Comparison of ENCODE assay signal across 22 cellular contexts in the genomic region with DNA sequence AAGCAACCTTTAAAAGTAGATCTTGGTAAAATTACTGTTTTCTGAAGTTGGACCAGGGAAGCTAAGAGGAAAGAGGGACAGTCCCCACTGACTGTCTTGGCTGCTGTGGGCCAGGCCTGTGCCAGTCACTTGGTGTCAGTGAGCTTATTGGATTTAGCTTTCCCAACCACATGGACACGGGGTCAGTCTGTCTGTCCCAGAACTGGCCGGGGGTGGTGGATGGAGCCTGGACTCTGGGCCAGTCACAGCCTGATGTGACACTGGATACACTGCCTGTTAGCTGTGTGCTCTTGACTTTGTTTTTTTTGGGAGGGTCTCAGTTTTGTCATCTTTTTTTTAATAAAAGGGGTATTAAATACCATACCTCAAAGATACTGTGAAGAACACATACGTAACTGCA.
DNase-seq lines count a peak whose midpoint lies in the region; ATAC-seq and TF ChIP-seq lines count a peak whose summit lies in the region.
"Had no signal": no experiment of that assay in that cellular context is flagged by ENCODE, and none has a peak within 500 bp of the region (broad histone marks: within the 10 kb centered on the region; RNA-seq: fewer than 3 reads in every experiment).

No MANE protein-coding gene starts in this region.

- CTCF ChIA-PET in activated B cell treated with CpG ODN at 0.5 μM for 24 hours (lab: Charles Lee): interaction anchor here (1.0 to 1.4 kb wide), 2 partner anchors 13 to 503 kb away, joined by 3 to 5 read pairs; no protein-coding TSS in a partner anchor

- H2BK120ac ChIP-seq in trophoblast cell (ENCODE audit: insufficient read depth, low read length, poor library complexity): no peak overlapping the region

- peak overlapping the region; percentile 61 for H4K8ac ChIP-seq in trophoblast cell (ENCODE audit: low read depth, low read length)

- no peak for ATAC-seq in activated B cell treated with CpG ODN at 0.5 μM for 24 hours (ENCODE audit: low read depth)
- peak in 5 of 8 donors; percentile 19 to 42 (median 38) for ATAC-seq in heart right ventricle
- ATAC-seq: PC-3 had no signal

- H3K27me3 Mint-ChIP-seq in activated B cell treated with CpG ODN at 0.5 μM for 24 hours: no peaks in the 10 kb centered on the region
- H3K27me3 Mint-ChIP-seq: progenitor cell of endocrine pancreas had no signal

- H3K9me3 Mint-ChIP-seq in activated B cell treated with CpG ODN at 0.5 μM for 24 hours: no peaks in the 10 kb centered on the region
- H3K9me3 Mint-ChIP-seq: T-helper 1 cell treated with Interleukin-12 subunit alpha and Interleukin-12 subunit beta and Interleukin-4 antibody, amounts not matched to agents 30 μg/mL and 1 μg/mL, for 36 hours had no signal

- no peak overlapping the region for H4K12ac ChIP-seq in trophoblast cell (ENCODE audit: low read depth, low read length)

- H3K14ac ChIP-seq in trophoblast cell (ENCODE audit: low read length): no peak overlapping the region

- no peak overlapping the region for H3K23ac ChIP-seq in trophoblast cell (ENCODE audit: low read length)

- intact Hi-C loops in activated B cell treated with CpG ODN at 0.5 μM for 24 hours (cut with micrococcal nuclease): no loop called here
- intact Hi-C loops in heart right ventricle (cut with DNase I): loop anchor here in 1 of 10 donors (10.0 kb wide), 1 partner anchor 99 kb away; a partner anchor contains a TSS

- H3K27me3 ChIP-seq in heart right ventricle: no peaks in the 10 kb centered on the region
- H3K27me3 ChIP-seq in trophoblast cell (ENCODE audit: insufficient read depth, low read length): no peaks in the 10 kb centered on the region
- no peaks in the 10 kb centered on the region for H3K27me3 ChIP-seq in suprapubic skin
- H3K27me3 ChIP-seq: SJCRH30 had no signal

- no peak overlapping the region for H2AK5ac ChIP-seq in trophoblast cell (ENCODE audit: low read length)

- H3K18ac ChIP-seq in trophoblast cell (ENCODE audit: low read length): peak overlapping the region; percentile 81

- H3K4me3 Mint-ChIP-seq in activated B cell treated with CpG ODN at 0.5 μM for 24 hours: no peak overlapping the region
- H3K4me3 Mint-ChIP-seq: nephron progenitor cell; T-helper 1 cell treated with Interleukin-12 subunit alpha and Interleukin-12 subunit beta and Interleukin-4 antibody, amounts not matched to agents 30 μg/mL and 1 μg/mL, for 36 hours had no signal

- H3K27ac ChIP-seq in heart right ventricle (peak overlapping the region in 3 of 10 donors; percentile 19 to 66 (median 21)), trophoblast cell (ENCODE audit: low read depth, low read length) (no peak overlapping the region), suprapubic skin (peak overlapping the region; percentile 11)
- H3K27ac ChIP-seq: SJCRH30 had no signal

- H3K36me3 ChIP-seq in heart right ventricle (no peaks in the 10 kb centered on the region), trophoblast cell (ENCODE audit: control insufficient read depth in 1 of 2, insufficient read depth in 2 of 2, low read length in 2 of 2) (no peaks in the 10 kb centered on the region), suprapubic skin (no peaks in the 10 kb centered on the region)
- H3K36me3 ChIP-seq: SJCRH30 had no signal

- no peak overlapping the region for H3K4me2 ChIP-seq in trophoblast cell (ENCODE audit: low read length)

- H3K4me1 Mint-ChIP-seq in activated B cell treated with CpG ODN at 0.5 μM for 24 hours: peaks cover 79% of the 10 kb centered on the region

- H3K4me3 ChIP-seq in heart right ventricle (no peak overlapping the region), trophoblast cell (ENCODE audit: low read depth, low read length) (no peak overlapping the region), suprapubic skin (no peak overlapping the region)
- H3K4me3 ChIP-seq: SJCRH30 had no signal

- peak overlapping the region; percentile 53 for H3K27ac Mint-ChIP-seq in activated B cell treated with CpG ODN at 0.5 μM for 24 hours
- H3K27ac Mint-ChIP-seq: nephron progenitor cell; progenitor cell of endocrine pancreas; T-helper 1 cell treated with Interleukin-12 subunit alpha and Interleukin-12 subunit beta and Interleukin-4 antibody, amounts not matched to agents 30 μg/mL and 1 μg/mL, for 36 hours had no signal

- no peak overlapping the region for H2BK5ac ChIP-seq in trophoblast cell (ENCODE audit: low read depth, low read length, poor library complexity)

- H3K79me2 ChIP-seq in trophoblast cell (ENCODE audit: control insufficient read depth, insufficient read depth, low read length, poor library complexity): peaks cover 2% of the 10 kb centered on the region

- TF ChIP-seq EP300 in suprapubic skin (IDR thresholded peaks at IDR 0.05): no peak

- H3K4me1 ChIP-seq in heart right ventricle (peaks cover 6 to 63% (median 34%) of the 10 kb centered on the region in 9 donors), trophoblast cell (ENCODE audit: control insufficient read depth in 1 of 2, insufficient read depth in 2 of 2, low read length in 2 of 2) (peaks cover 4% of the 10 kb centered on the region in 2 experiments), suprapubic skin (peaks cover 2% of the 10 kb centered on the region)

- peak overlapping the region; percentile 73 for H4K91ac ChIP-seq in trophoblast cell (ENCODE audit: low read depth, low read length)

- no peak for TF ChIP-seq CTCF in activated B cell treated with CpG ODN at 0.5 μM for 24 hours (IDR thresholded peaks at IDR 0.05)
- no peak for TF ChIP-seq CTCF in heart right ventricle (IDR thresholded peaks at IDR 0.05)
- TF ChIP-seq CTCF in suprapubic skin (IDR thresholded peaks at IDR 0.05): no peak

- H3K4ac ChIP-seq in trophoblast cell (ENCODE audit: low read depth, low read length): peak overlapping the region; percentile 76

- POLR2A ChIA-PET in activated B cell treated with CpG ODN at 0.5 μM for 24 hours (lab: Charles Lee): interaction anchor here (1.1 to 1.3 kb wide), 2 partner anchors 13 to 40 kb away, joined by 4 to 6 read pairs; no protein-coding TSS in a partner anchor

- peaks cover 2% of the 10 kb centered on the region for H3K79me1 ChIP-seq in trophoblast cell (ENCODE audit: low read length)

- WGBS in heart right ventricle, 2 donors: 83 to 92% methylated on average over 3 of the region's 3 CpGs
- WGBS in trophoblast cell (ENCODE audit: extremely low coverage, insufficient coverage, insufficient read length): no CpG with 5 or more reads among the region's 3 CpGs
- WGBS in suprapubic skin: 91% methylated on average over 3 of the region's 3 CpGs

- H2BK12ac ChIP-seq in trophoblast cell (ENCODE audit: low read length): no peak overlapping the region

- peaks cover 12% of the 10 kb centered on the region for H3K36me3 Mint-ChIP-seq in activated B cell treated with CpG ODN at 0.5 μM for 24 hours (ENCODE audit: low read depth)

- H3K9ac ChIP-seq in trophoblast cell (ENCODE audit: low read length): no peak overlapping the region

- H3K9me3 ChIP-seq in heart right ventricle (peaks cover 0 to 3% (median 0%) of the 10 kb centered on the region in 11 donors), trophoblast cell (ENCODE audit: insufficient read depth, low read depth, low read length) (peaks cover 10% of the 10 kb centered on the region), suprapubic skin (no peaks in the 10 kb centered on the region)
- H3K9me3 ChIP-seq: SJCRH30 had no signal

- DNase-seq in activated B cell treated with CpG ODN at 0.5 μM for 24 hours (no peak), heart right ventricle (no peak), trophoblast cell (no peak), suprapubic skin (ENCODE audit: low spot score in 2 of 2) (no peak), SW480 (ENCODE audit: low spot score) (no peak), NCI-H146 treated with DMSO at 0.1 percent for 48 hours (lab: John Stamatoyannopoulos, UW; ENCODE audit: unreplicated experiment) (no peak)
- DNase-seq in central memory CD4-positive, alpha-beta T cell: no peak
- DNase-seq: activated naive CD4-positive, alpha-beta T cell; AML-193; aorta; effector CD4-positive, alpha-beta T cell; GOT3; KG1; midbrain; NCI-H187 treated with DMSO at 0.1 percent for 48 hours; NCI-H226; NCI-H82; nephron progenitor cell; SJCRH30 had no signal

- no peak overlapping the region for H2AFZ ChIP-seq in trophoblast cell (ENCODE audit: insufficient read depth, low read length, poor library complexity)

- TF ChIP-seq POLR2A in suprapubic skin (IDR thresholded peaks at IDR 0.05): no peak
